Comparison of ENCODE assay signal across 21 cellular contexts in the genomic region with DNA sequence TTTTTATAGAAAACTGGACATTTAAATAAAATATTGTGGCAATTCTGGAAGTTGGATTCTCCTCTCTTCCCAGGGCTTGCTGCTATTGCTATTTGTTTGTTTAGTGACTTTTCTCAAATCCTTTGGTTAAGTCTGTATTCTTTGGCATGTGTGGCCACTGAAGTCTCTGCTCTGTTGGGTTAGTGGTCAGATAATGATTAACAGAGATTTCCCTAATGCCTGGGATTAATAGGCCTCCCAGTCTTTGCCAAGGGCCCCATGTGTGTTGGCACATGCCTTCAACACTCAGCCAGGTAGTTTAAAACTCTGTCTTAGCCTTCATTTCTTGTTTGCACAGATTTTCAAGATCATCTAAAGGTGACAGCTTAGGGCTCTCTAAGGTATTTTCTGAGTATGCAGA.
"Had no signal": no experiment of that assay in that cellular context is flagged by ENCODE, and none has a peak within 500 bp of the region (broad histone marks: within the 10 kb centered on the region; RNA-seq: fewer than 3 reads in every experiment).

No MANE protein-coding gene starts in this region.

- FAIRE-seq: kidney, urothelium cell line had no signal

- H3K4me1 ChIP-seq: esophagus muscularis mucosa, gastrocnemius medialis, left lung, psoas muscle, sigmoid colon, suprapubic skin, thyroid gland had no signal

- H3K27me3 ChIP-seq: dorsolateral prefrontal cortex, esophagus muscularis mucosa, gastrocnemius medialis, left lung, neutrophil, sigmoid colon, suprapubic skin, thyroid gland had no signal

- H3K4me3 ChIP-seq: dorsolateral prefrontal cortex, esophagus muscularis mucosa, gastrocnemius medialis, left lung, lung, psoas muscle, sigmoid colon, skin epidermis, suprapubic skin, thyroid gland had no signal

- H3K9me3 ChIP-seq: gastrocnemius medialis, neutrophil, psoas muscle, thyroid gland had no signal

- DNase-seq: cortex of kidney; dorsolateral prefrontal cortex; effector CD8-positive, alpha-beta T cell; gastrocnemius medialis; glutamatergic neuron; immature natural killer cell; kidney; left lung; mesendoderm; naive thymus-derived CD8-positive, alpha-beta T cell; psoas muscle; sigmoid colon; stimulated activated CD4-positive, alpha-beta T cell treated with anti-CD3 and anti-CD28 coated beads, Interleukin-2, amount 100 ng/mL, for 48 hours; stimulated activated naive CD4-positive, alpha-beta T cell treated with Interleukin-2 at 50 U/mL for 16 hours; thyroid gland had no signal

- H3K27ac ChIP-seq: dorsolateral prefrontal cortex, esophagus muscularis mucosa, gastrocnemius medialis, left lung, neutrophil, psoas muscle, sigmoid colon, skin epidermis, suprapubic skin, thyroid gland had no signal

- ATAC-seq: gastrocnemius medialis; left lung; naive thymus-derived CD8-positive, alpha-beta T cell; psoas muscle had no signal

- H3K36me3 ChIP-seq: esophagus muscularis mucosa, gastrocnemius medialis, left lung, neutrophil, sigmoid colon, suprapubic skin, thyroid gland had no signal
